ENCODE assay signal across 11 cellular contexts in genomic region chr21:45641480-45642035, GRCh38. TPM values are rescaled to one million over a fixed set of nuclear protein-coding genes. Genes with fewer than 3 reads are reported as not detected.
DNase-seq lines count a peak whose midpoint lies in the region; ATAC-seq and TF ChIP-seq lines count a peak whose summit lies in the region.
"Had no signal": no experiment of that assay in that cellular context is flagged by ENCODE, and none has a peak within 500 bp of the region (broad histone marks: within the 10 kb centered on the region; RNA-seq: fewer than 3 reads in every experiment).

No MANE protein-coding gene starts in this region.

- peak overlapping the region; percentile 61 for H3K4me3 Mint-ChIP-seq in activated naive CD4-positive, alpha-beta T cell treated with anti-CD3 and anti-CD28 coated beads for 36 hours
- peak overlapping the region; percentile 43 to 62 (median 49) for H3K4me3 Mint-ChIP-seq in T-cell
- H3K4me3 Mint-ChIP-seq in stimulated activated memory B cell treated with anti-CD40 and anti-IgM and Interleukin-4, amounts not matched to agents 10 μg/mL and 1 μg/mL and 100 μg/mL, for 72 hours, result peak overlapping the region; percentile 36

- CTCF ChIA-PET in activated naive CD4-positive, alpha-beta T cell treated with anti-CD3 and anti-CD28 coated beads for 36 hours (lab: Charles Lee), result interaction anchor here (0.6 kb wide), 1 partner anchor 762 kb away, joined by 3 read pairs; no protein-coding TSS in a partner anchor
- CTCF ChIA-PET in T-cell (lab: Charles Lee), result interaction anchor here in 1 of 2 donors (0.7 kb wide), 1 partner anchor 81 kb away, joined by 3 read pairs; no protein-coding TSS in a partner anchor

- H3K9me2 ChIP-seq in hepatocyte (replicated peaks; ENCODE audit: insufficient read depth), result no peaks in the 10 kb centered on the region

- H3K4me2 ChIP-seq in hepatocyte, result no peak overlapping the region

- H2AFZ ChIP-seq in hepatocyte, result no peak overlapping the region

- no peak for TF ChIP-seq CTCF in hepatocyte (IDR thresholded peaks at IDR 0.05; ENCODE audit: poor library complexity)

- H3K4me3 ChIP-seq in hepatocyte (no peak overlapping the region), MG63 (no peak overlapping the region)
- H3K4me3 ChIP-seq: K562 had no signal

- peaks cover 1% of the 10 kb centered on the region for H3K36me3 Mint-ChIP-seq in activated naive CD4-positive, alpha-beta T cell treated with anti-CD3 and anti-CD28 coated beads for 36 hours (ENCODE audit: low read depth)
- no peaks in the 10 kb centered on the region for H3K36me3 Mint-ChIP-seq in T-cell
- H3K36me3 Mint-ChIP-seq in stimulated activated memory B cell treated with anti-CD40 and anti-IgM and Interleukin-4, amounts not matched to agents 10 μg/mL and 1 μg/mL and 100 μg/mL, for 72 hours, result no peaks in the 10 kb centered on the region

- peaks cover 4% of the 10 kb centered on the region for H3K4me1 ChIP-seq in hepatocyte (ENCODE audit: insufficient read depth)

- peaks cover 3% of the 10 kb centered on the region for H3K79me2 ChIP-seq in hepatocyte

- H3K9me3 Mint-ChIP-seq in activated naive CD4-positive, alpha-beta T cell treated with anti-CD3 and anti-CD28 coated beads for 36 hours, result no peaks in the 10 kb centered on the region
- H3K9me3 Mint-ChIP-seq in T-cell, result no peaks in the 10 kb centered on the region
- H3K9me3 Mint-ChIP-seq in stimulated activated memory B cell treated with anti-CD40 and anti-IgM and Interleukin-4, amounts not matched to agents 10 μg/mL and 1 μg/mL and 100 μg/mL, for 72 hours, result no peaks in the 10 kb centered on the region

- no peak overlapping the region for H3K27ac Mint-ChIP-seq in activated naive CD4-positive, alpha-beta T cell treated with anti-CD3 and anti-CD28 coated beads for 36 hours
- no peak overlapping the region for H3K27ac Mint-ChIP-seq in T-cell
- H3K27ac Mint-ChIP-seq in stimulated activated memory B cell treated with anti-CD40 and anti-IgM and Interleukin-4, amounts not matched to agents 10 μg/mL and 1 μg/mL and 100 μg/mL, for 72 hours, result peak overlapping the region; percentile 20

- POLR2A ChIA-PET in T-cell (lab: Charles Lee), result interaction anchor here in 1 of 2 donors (0.6 kb wide), 1 partner anchor 52 kb away, joined by 8 read pairs; no protein-coding TSS in a partner anchor

- WGBS in hepatocyte (ENCODE audit: low lambda C conversion rate, missing lambda C conversion rate), result 78% methylated on average over 19 of the region's 31 CpGs

- H3K4me1 Mint-ChIP-seq in activated naive CD4-positive, alpha-beta T cell treated with anti-CD3 and anti-CD28 coated beads for 36 hours (ENCODE audit: low read depth), result peaks cover 48% of the 10 kb centered on the region
- peaks cover 29 to 40% (median 38%) of the 10 kb centered on the region in 3 donors for H3K4me1 Mint-ChIP-seq in T-cell
- peaks cover 33% of the 10 kb centered on the region for H3K4me1 Mint-ChIP-seq in stimulated activated memory B cell treated with anti-CD40 and anti-IgM and Interleukin-4, amounts not matched to agents 10 μg/mL and 1 μg/mL and 100 μg/mL, for 72 hours

- H3K36me3 ChIP-seq in hepatocyte (replicated peaks; ENCODE audit: insufficient read depth, low read depth), result no peaks in the 10 kb centered on the region
- H3K36me3 ChIP-seq in MG63, result no peaks in the 10 kb centered on the region

- intact Hi-C loops in activated naive CD4-positive, alpha-beta T cell treated with anti-CD3 and anti-CD28 coated beads for 36 hours (cut with micrococcal nuclease), result loop anchor here (2.0 to 5.0 kb wide), 2 partner anchors 331 to 681 kb away; partner anchors contain the start of gene C21orf58

- no peaks in the 10 kb centered on the region for H4K20me1 ChIP-seq in hepatocyte (ENCODE audit: insufficient read depth, poor library complexity, severe bottlenecking)

- DNase-seq in activated naive CD4-positive, alpha-beta T cell treated with anti-CD3 and anti-CD28 coated beads for 36 hours, result no peak
- no peak for DNase-seq in activated naive CD4-positive, alpha-beta T cell (lab: John Stamatoyannopoulos, UW)
- no peak for DNase-seq in T-cell
- no peak for DNase-seq in hepatocyte (ENCODE audit: low spot score)
- DNase-seq in MG63, result no peak
- DNase-seq in stimulated activated CD4-positive, alpha-beta T cell treated with anti-CD3 and anti-CD28 coated beads, Interleukin-1b, Interleukin-23, amount 100 ng/mL, for 48 hours, result no peak
- no peak for DNase-seq in anterior cingulate cortex (lab: John Stamatoyannopoulos, UW)

- peak overlapping the region; percentile 48 for H3K27ac ChIP-seq in hepatocyte
- H3K27ac ChIP-seq: epithelial cell of prostate had no signal

- H3K27me3 ChIP-seq in hepatocyte (peaks cover 25% of the 10 kb centered on the region), MG63 (peaks cover 12% of the 10 kb centered on the region)
- H3K27me3 ChIP-seq: SJSA1 had no signal

- H3K9me3 ChIP-seq in hepatocyte (ENCODE audit: low read depth) (no peaks in the 10 kb centered on the region), MG63 (no peaks in the 10 kb centered on the region)

- peaks cover 5% of the 10 kb centered on the region for H3K27me3 Mint-ChIP-seq in activated naive CD4-positive, alpha-beta T cell treated with anti-CD3 and anti-CD28 coated beads for 36 hours (ENCODE audit: low read depth)
- H3K27me3 Mint-ChIP-seq in T-cell, result peaks cover 0 to 18% of the 10 kb centered on the region in 2 donors
- peaks cover 7% of the 10 kb centered on the region for H3K27me3 Mint-ChIP-seq in stimulated activated memory B cell treated with anti-CD40 and anti-IgM and Interleukin-4, amounts not matched to agents 10 μg/mL and 1 μg/mL and 100 μg/mL, for 72 hours

- no peak for ATAC-seq in T-cell (replicated peaks in 1 of 4)
- ATAC-seq in stimulated activated memory B cell treated with anti-CD40 and anti-IgM and Interleukin-4, amounts not matched to agents 10 μg/mL and 1 μg/mL and 100 μg/mL, for 72 hours, result no peak
- ATAC-seq: K562 had no signal

RNA-seq across cellular contexts. Expression of gene PCBP3, which starts 2.0 kb away (rescaled TPM):
- total RNA-seq in activated naive CD4-positive, alpha-beta T cell treated with anti-CD3 and anti-CD28 coated beads for 36 hours, result 10 to 100 TPM; 10.0 to 10.2 TPM
- total RNA-seq in T-cell (1 to 10 TPM; 1.5 to 4.2 (median 2.8) TPM), hepatocyte (3.1 and 5.5 TPM in 2 replicates)
- polyA plus RNA-seq in hepatocyte, result 7.2 and 8.8 TPM in 2 replicates
- 0.23 TPM in 1 of 2 replicates, not detected in the other for total RNA-seq in MG63 (2014; rRNA removed; shearing (Covaris generic); ENCODE audit: low replicate concordance)
- polyA plus RNA-seq: K562 had no signal
